15 cellular contexts compared by ENCODE assay signal in the genomic region with DNA sequence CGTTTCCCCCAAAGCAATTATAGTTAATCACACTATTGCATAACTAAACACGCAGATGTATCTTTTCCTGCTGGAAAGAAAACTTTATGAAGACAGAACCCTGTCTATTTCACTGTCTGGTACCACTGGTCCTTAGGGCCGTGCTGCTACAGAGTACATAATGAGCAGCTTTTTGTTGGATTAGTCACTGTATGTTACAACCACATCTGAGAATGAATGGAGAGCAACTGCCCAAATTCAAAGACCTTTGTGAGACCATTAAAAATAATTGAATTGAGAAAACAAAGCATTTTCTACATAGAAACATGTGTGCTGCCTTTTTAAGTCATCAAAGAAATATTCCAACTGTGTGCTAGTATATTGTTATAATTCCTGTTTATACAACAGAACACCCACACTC.
DNase-seq lines count a peak whose midpoint lies in the region; ATAC-seq and TF ChIP-seq lines count a peak whose summit lies in the region.
"Had no signal": no experiment of that assay in that cellular context is flagged by ENCODE, and none has a peak within 500 bp of the region (broad histone marks: within the 10 kb centered on the region; RNA-seq: fewer than 3 reads in every experiment).

No MANE protein-coding gene starts in this region.

- no peaks in the 10 kb centered on the region for H3K36me3 ChIP-seq in RWPE2 (ENCODE audit: low read depth)
- H3K36me3 ChIP-seq: BE2C had no signal

- DNase-seq in RWPE2 (ENCODE audit: low spot score), result no peak
- DNase-seq in SW480 (ENCODE audit: low spot score), result peak; percentile 54
- peak; percentile 25 to 69 for DNase-seq in foreskin fibroblast
- no peak for DNase-seq in midbrain (lab: John Stamatoyannopoulos, UW)
- DNase-seq in globus pallidus (ENCODE audit: low spot score), result no peak
- DNase-seq: ACHN; BE2C; C1 segment of cervical spinal cord; Caco-2; CD4-positive, CD25-positive, alpha-beta regulatory T cell; GDM1; HCEC 1CT had no signal

- no peak overlapping the region for H3K27ac ChIP-seq in RWPE2 (ENCODE audit: poor library complexity, severe bottlenecking)
- H3K27ac ChIP-seq: HL-60 had no signal

- no peaks in the 10 kb centered on the region for H3K27me3 ChIP-seq in RWPE2 (ENCODE audit: insufficient read depth, poor library complexity, severe bottlenecking)
- H3K27me3 ChIP-seq: BE2C had no signal

- ATAC-seq in RWPE2 (ENCODE audit: low read depth) (peak; percentile 72; the same call in 2 of the 3 replicates), GM19452 (IDR thresholded peaks at IDR 0.05; ENCODE audit: unreplicated experiment) (no peak)
- ATAC-seq: GM23338 had no signal

- no peaks in the 10 kb centered on the region for H3K9me3 ChIP-seq in RWPE2 (ENCODE audit: severe bottlenecking)
- H3K9me3 ChIP-seq: BE2C, Caco-2 had no signal

- H3K4me3 ChIP-seq in RWPE2 (ENCODE audit: severe bottlenecking) (no peak overlapping the region), foreskin fibroblast (ENCODE audit: low read depth in 1 of 2, low read length in 2 of 2) (no peak overlapping the region)
- H3K4me3 ChIP-seq: GM23338 had no signal

- no peaks in the 10 kb centered on the region for H3K4me1 ChIP-seq in RWPE2 (ENCODE audit: insufficient read depth, poor library complexity, severe bottlenecking)
- H3K4me1 ChIP-seq: BE2C, Caco-2 had no signal

- TF ChIP-seq CTCF in RWPE2 (IDR thresholded peaks at IDR 0.05; ENCODE audit: poor library complexity, severe bottlenecking), result no peak
- no peak for TF ChIP-seq CTCF in foreskin fibroblast (IDR thresholded peaks at IDR 0.05; ENCODE audit: low read depth, low read length)

Comparison
In these comparisons a context has a peak if more than half of its experiments do, and no peak if none do; other contexts are left out.
1. DNase-seq: peak in SW480 (single experiment) and foreskin fibroblast (2 of 2); none in RWPE2 (single experiment), midbrain (single experiment) and globus pallidus (single experiment).